Comparison of ENCODE assay signal across 15 cellular contexts in genomic region chr1:223011230-223011856, GRCh38.
DNase-seq lines count a peak whose midpoint lies in the region; ATAC-seq, FAIRE-seq and TF ChIP-seq lines count a peak whose summit lies in the region.
"Had no signal": no experiment of that assay in that cellular context is flagged by ENCODE, and none has a peak within 500 bp of the region (broad histone marks: within the 10 kb centered on the region; RNA-seq: fewer than 3 reads in every experiment).

No MANE protein-coding gene starts in this region.

- H3K27ac ChIP-seq in lower lobe of right lung = peak overlapping the region; percentile 5
- peak overlapping the region; percentile 73 for H3K27ac ChIP-seq in smooth muscle cell (ENCODE audit: low read depth)
- H3K27ac ChIP-seq: uterus had no signal

- peaks cover 7% of the 10 kb centered on the region for H3F3A ChIP-seq in smooth muscle cell (ENCODE audit: low read depth)

- H3K4me3 ChIP-seq in bronchial epithelial cell (ENCODE audit: low read depth, low read length) (no peak overlapping the region), lower lobe of right lung (no peak overlapping the region), smooth muscle cell (peak overlapping the region; percentile 22), HAP-1 (no peak overlapping the region)
- H3K4me3 ChIP-seq: uterus had no signal

- H3K9me3 ChIP-seq in lower lobe of right lung (no peaks in the 10 kb centered on the region), smooth muscle cell (replicated peaks; ENCODE audit: low read depth) (no peaks in the 10 kb centered on the region), HAP-1 (no peaks in the 10 kb centered on the region)
- H3K9me3 ChIP-seq: uterus had no signal

- H3K36me3 ChIP-seq in bronchial epithelial cell (ENCODE audit: control insufficient read depth, insufficient read depth, low read length) = no peaks in the 10 kb centered on the region
- H3K36me3 ChIP-seq in lower lobe of right lung = no peaks in the 10 kb centered on the region
- no peaks in the 10 kb centered on the region for H3K36me3 ChIP-seq in smooth muscle cell (ENCODE audit: low read depth)
- no peaks in the 10 kb centered on the region for H3K36me3 ChIP-seq in HAP-1 (replicated peaks)
- H3K36me3 ChIP-seq: uterus had no signal

- intact Hi-C loops in lower lobe of right lung (cut with DNase I) = no loop called here

- DNase-seq in HuH-7 (ENCODE audit: low spot score) (peak; percentile 46), bronchial epithelial cell (ENCODE audit: low read depth) (peak; percentile 29), lower lobe of right lung (no peak), smooth muscle cell (lab: John Stamatoyannopoulos, UW; ENCODE audit: unreplicated experiment) (no peak), NCI-H526 treated with DMSO at 0.1 percent for 48 hours (lab: John Stamatoyannopoulos, UW) (no peak), HAP-1 (ENCODE audit: low spot score in 2 of 2) (no peak), HCEC 1CT (no peak)
- DNase-seq: activated B cell treated with CpG ODN at 0.5 μM for 24 hours; activated effector memory CD4-positive, alpha-beta T cell treated with Interleukin-2 at 50 U/mL for 16 hours; cortex of kidney; NCI-H446; stimulated activated naive CD4-positive, alpha-beta T cell; SW 1271; uterus had no signal

- H3K27me3 ChIP-seq in bronchial epithelial cell (ENCODE audit: control insufficient read depth, insufficient read depth, low read length) (peaks cover 3% of the 10 kb centered on the region), lower lobe of right lung (ENCODE audit: low read depth) (no peaks in the 10 kb centered on the region), smooth muscle cell (ENCODE audit: low read depth) (no peaks in the 10 kb centered on the region), HAP-1 (ENCODE audit: low read depth) (0 out of 2 replicates have a peak, but pooled peaks cover 3% of the 10 kb centered on the region)
- H3K27me3 ChIP-seq: uterus had no signal

- in situ Hi-C loops in HAP-1 (cut with MboI; ENCODE audit: low sequenced_read_pairs) = no loop called here

- no peak overlapping the region for H2AFZ ChIP-seq in smooth muscle cell (ENCODE audit: low read depth)

- H3K79me2 ChIP-seq in smooth muscle cell (ENCODE audit: low read depth) = no peaks in the 10 kb centered on the region

- FAIRE-seq in bronchial epithelial cell (lab: Jason Lieb, UNC) = no peak

- H3K4me2 ChIP-seq in smooth muscle cell = peak overlapping the region; percentile 78

- 40% methylated on average over 10 of the region's 10 CpGs for WGBS in smooth muscle cell (ENCODE audit: low lambda C conversion rate)

- peak overlapping the region; percentile 58 for H3K9ac ChIP-seq in smooth muscle cell (ENCODE audit: low read depth)

- H4K20me1 ChIP-seq in smooth muscle cell (ENCODE audit: low read depth) = no peaks in the 10 kb centered on the region

- ATAC-seq in lower lobe of right lung = no peak
- ATAC-seq: Panc1 had no signal

- H3K4me1 ChIP-seq in lower lobe of right lung (no peaks in the 10 kb centered on the region), smooth muscle cell (ENCODE audit: low read depth) (peaks cover 43% of the 10 kb centered on the region), HAP-1 (no peaks in the 10 kb centered on the region)
- H3K4me1 ChIP-seq: uterus had no signal

- TF ChIP-seq CTCF in bronchial epithelial cell (IDR thresholded peaks at IDR 0.05; ENCODE audit: insufficient read depth, low read length, severe bottlenecking) (no peak), lower lobe of right lung (IDR thresholded peaks at IDR 0.05) (no peak), smooth muscle cell (IDR thresholded peaks at IDR 0.05; ENCODE audit: borderline replicate concordance, insufficient read depth, poor library complexity, severe bottlenecking) (no peak)

Comparison
In these comparisons a context has a peak if more than half of its experiments do, and no peak if none do; other contexts are left out.
1. DNase-seq: peak in HuH-7 (single experiment) and bronchial epithelial cell (single experiment); none in lower lobe of right lung (single experiment), smooth muscle cell (single experiment), NCI-H526 treated with DMSO at 0.1 percent for 48 hours (single experiment), HAP-1 (0 of 2) and HCEC 1CT (single experiment).